In the genomic region with DNA sequence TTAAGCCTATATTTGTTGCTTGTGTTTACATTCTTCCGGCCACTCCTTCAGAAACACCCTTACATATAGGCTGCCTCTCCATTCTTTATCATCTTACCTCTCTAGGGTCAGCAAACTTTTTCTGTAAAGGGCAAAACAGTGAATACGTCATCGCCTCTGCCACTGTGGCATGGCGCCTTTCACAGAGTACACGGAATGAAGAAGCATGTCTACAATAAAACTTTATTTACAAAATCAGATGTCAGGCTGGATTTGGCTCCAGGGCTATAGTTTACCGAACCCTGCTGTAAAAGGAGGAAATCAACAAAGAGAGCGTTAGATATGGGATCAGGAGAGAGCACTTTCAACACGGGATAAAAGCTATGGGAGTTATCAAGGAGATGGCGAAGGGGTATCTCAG, we compare ENCODE assay signal across 28 cellular contexts. TPM values are rescaled to one million over a fixed set of nuclear protein-coding genes. Genes with fewer than 3 reads are reported as not detected.
"Had no signal": no experiment of that assay in that cellular context is flagged by ENCODE, and none has a peak within 500 bp of the region (broad histone marks: within the 10 kb centered on the region; RNA-seq: fewer than 3 reads in every experiment).

No MANE protein-coding gene starts in this region.

- H3K27me3 Mint-ChIP-seq: activated naive CD8-positive, alpha-beta T cell treated with anti-CD3 and anti-CD28 coated beads for 36 hours had no signal

- H3K4me2 ChIP-seq: KMS-11 had no signal

- H3K27ac ChIP-seq: brain microvascular endothelial cell, cardiac muscle cell, KMS-11, SJSA1, VCaP had no signal

- H3K9me3 Mint-ChIP-seq: activated CD4-positive, alpha-beta memory T cell treated with anti-CD3 and anti-CD28 coated beads for 36 hours; activated CD4-positive, alpha-beta T cell treated with anti-CD3 and anti-CD28 coated beads, Interleukin-2, amount 10 ng/mL, durations not matched to agents 7 days and 5 days; activated naive CD8-positive, alpha-beta T cell treated with anti-CD3 and anti-CD28 coated beads for 36 hours; activated T-cell treated with anti-CD3 and anti-CD28 coated beads, Interleukin-2, amount 50 U/mL, for 4 hours; T-helper 1 cell treated with Interleukin-12 subunit alpha and Interleukin-12 subunit beta and Interleukin-4 antibody, amounts not matched to agents 30 μg/mL and 1 μg/mL, for 36 hours had no signal

- DNase-seq: activated CD4-positive, alpha-beta memory T cell treated with anti-CD3 and anti-CD28 coated beads for 36 hours; activated CD4-positive, alpha-beta T cell treated with anti-CD3 and anti-CD28 coated beads, Interleukin-2, amount 10 ng/mL, durations not matched to agents 7 days and 5 days; activated CD4-positive, CD25-positive, alpha-beta regulatory T cell; activated CD8-positive, alpha-beta memory T cell treated with anti-CD3 and anti-CD28 coated beads for 24 hours; activated effector memory CD4-positive, alpha-beta T cell treated with anti-CD3 and anti-CD28 coated beads, Interleukin-2, amount 50 U/mL, for 16 hours; activated naive CD4-positive, alpha-beta T cell treated with Interleukin-2 at 50 U/mL for 16 hours; activated naive CD8-positive, alpha-beta T cell treated with anti-CD3 and anti-CD28 coated beads for 36 hours; activated T-cell treated with anti-CD3 and anti-CD28 coated beads, Interleukin-2, amount 50 U/mL, for 4 hours; brain microvascular endothelial cell; MG63; MV-4-11; NCI-H1092 treated with DMSO at 0.1 percent for 48 hours; NCI-H1417 treated with DMSO at 0.1 percent for 48 hours; NCI-H1694; NCI-H2029; NCI-H446; NK-92 treated with Interleukin-12 subunit alpha and Interleukin-12 subunit beta, amount 100 ng/mL, for 24 hours; PC-3; SHP77; T1000 had no signal

- H3K4me3 ChIP-seq: cardiac muscle cell, MG63, SJSA1 had no signal

- H3K27ac Mint-ChIP-seq: activated CD4-positive, alpha-beta memory T cell treated with anti-CD3 and anti-CD28 coated beads for 36 hours; activated CD4-positive, alpha-beta T cell treated with anti-CD3 and anti-CD28 coated beads, Interleukin-2, amount 10 ng/mL, durations not matched to agents 7 days and 5 days; activated naive CD8-positive, alpha-beta T cell treated with anti-CD3 and anti-CD28 coated beads for 36 hours; T-helper 1 cell treated with Interleukin-12 subunit alpha and Interleukin-12 subunit beta and Interleukin-4 antibody, amounts not matched to agents 30 μg/mL and 1 μg/mL, for 36 hours had no signal

- H3K36me3 ChIP-seq: brain microvascular endothelial cell, cardiac muscle cell, MG63, SJSA1 had no signal

- H3K4me3 Mint-ChIP-seq: activated CD4-positive, alpha-beta memory T cell treated with anti-CD3 and anti-CD28 coated beads for 36 hours; activated CD4-positive, alpha-beta T cell treated with anti-CD3 and anti-CD28 coated beads, Interleukin-2, amount 10 ng/mL, durations not matched to agents 7 days and 5 days; activated naive CD8-positive, alpha-beta T cell treated with anti-CD3 and anti-CD28 coated beads for 36 hours; activated T-cell treated with anti-CD3 and anti-CD28 coated beads, Interleukin-2, amount 50 U/mL, for 4 hours; T-helper 1 cell treated with Interleukin-12 subunit alpha and Interleukin-12 subunit beta and Interleukin-4 antibody, amounts not matched to agents 30 μg/mL and 1 μg/mL, for 36 hours had no signal

- H3K36me3 Mint-ChIP-seq: activated CD4-positive, alpha-beta memory T cell treated with anti-CD3 and anti-CD28 coated beads for 36 hours; activated naive CD8-positive, alpha-beta T cell treated with anti-CD3 and anti-CD28 coated beads for 36 hours had no signal

- FAIRE-seq: RCC 7860 had no signal

- H3K9me3 ChIP-seq: MG63, SJSA1 had no signal

- H3K4me1 Mint-ChIP-seq: activated CD4-positive, alpha-beta T cell treated with anti-CD3 and anti-CD28 coated beads, Interleukin-2, amount 10 ng/mL, durations not matched to agents 7 days and 5 days; activated naive CD8-positive, alpha-beta T cell treated with anti-CD3 and anti-CD28 coated beads for 36 hours had no signal

- ATAC-seq: activated T-cell treated with anti-CD3 and anti-CD28 coated beads, Interleukin-2, amount 50 U/mL, for 4 hours; PC-3; SK-N-SH treated with all-trans-retinoic acid at 6 μM for 48 hours had no signal

- H3K9ac ChIP-seq: KMS-11 had no signal

RNA-seq across cellular contexts. Expression of gene NCR2, which starts 9.3 kb away (rescaled TPM):
- total RNA-seq: activated CD4-positive, alpha-beta memory T cell treated with anti-CD3 and anti-CD28 coated beads for 36 hours; activated CD4-positive, alpha-beta T cell treated with anti-CD3 and anti-CD28 coated beads, Interleukin-2, amount 10 ng/mL, durations not matched to agents 7 days and 5 days; activated T-cell treated with anti-CD3 and anti-CD28 coated beads, Interleukin-2, amount 50 U/mL, for 4 hours; cardiac muscle cell; PC-3; SJSA1 had no signal
- polyA plus RNA-seq: adipose tissue, cardiac muscle cell had no signal

RNA-seq across cellular contexts. Expression of gene TREM1, which starts 39.6 kb away (rescaled TPM):
- total RNA-seq: activated T-cell treated with anti-CD3 and anti-CD28 coated beads, Interleukin-2, amount 50 U/mL, for 4 hours; cardiac muscle cell; SJSA1 had no signal
- polyA plus RNA-seq: cardiac muscle cell had no signal
